In the genomic region with DNA sequence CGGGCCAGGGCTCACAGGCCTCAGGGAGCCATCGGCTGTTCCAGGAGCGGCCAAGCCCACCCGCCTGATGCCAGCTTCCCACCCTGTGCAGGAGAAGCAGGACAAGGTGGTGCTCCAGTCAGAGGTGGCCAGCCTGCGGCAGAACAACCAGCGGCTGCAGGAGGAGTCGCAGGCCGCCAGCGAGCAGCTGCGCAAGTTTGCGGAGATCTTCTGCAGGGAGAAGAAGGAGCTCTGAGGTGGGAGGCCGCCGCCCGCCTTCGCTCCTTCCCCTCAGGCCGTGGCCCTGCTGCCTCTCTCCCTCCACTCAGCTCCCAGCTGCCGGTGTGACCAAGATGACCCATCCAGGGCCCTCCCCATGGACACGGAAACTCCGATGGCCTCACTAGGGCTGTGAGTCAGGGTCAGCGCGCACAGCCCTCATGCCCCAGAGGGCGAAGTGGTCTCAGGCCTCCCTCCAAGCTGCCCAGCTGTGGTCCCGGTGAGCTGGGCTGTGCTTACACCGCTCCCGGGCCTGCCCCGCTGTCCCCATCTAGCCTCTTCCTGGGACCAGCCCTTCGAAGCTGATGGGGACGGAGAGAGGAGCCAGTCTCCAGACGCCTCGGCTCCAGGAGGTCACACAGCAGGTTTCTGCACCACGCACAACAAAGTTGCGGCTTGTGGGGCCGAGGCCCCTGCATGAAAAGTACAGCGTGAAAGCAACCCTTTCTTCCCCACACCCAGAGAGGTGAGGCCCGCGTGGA, we compare ENCODE assay signal across 20 cellular contexts. TPM values are rescaled to one million over a fixed set of nuclear protein-coding genes. Genes with fewer than 3 reads are reported as not detected.
A peak's percentile ranks its signal among the peaks of the same experiment; 100 is the strongest.
DNase-seq lines count a peak whose midpoint lies in the region; ATAC-seq and TF ChIP-seq lines count a peak whose summit lies in the region.
"Had no signal": no experiment of that assay in that cellular context is flagged by ENCODE, and none has a peak within 500 bp of the region (broad histone marks: within the 10 kb centered on the region; RNA-seq: fewer than 3 reads in every experiment).

No MANE protein-coding gene starts in this region.

- H3K14ac ChIP-seq in neuronal stem cell (ENCODE audit: low read length): no peak overlapping the region

- H3K4ac ChIP-seq in neuronal stem cell (ENCODE audit: low read length): peak overlapping the region; percentile 12

- H2BK5ac ChIP-seq in neuronal stem cell (ENCODE audit: low read length): peak overlapping the region; percentile 68

- H3K27ac ChIP-seq in GM23338 (ENCODE audit: low read depth): no peak overlapping the region; the same call in 1 of the 2 replicates
- peak overlapping the region; percentile 32 for H3K27ac ChIP-seq in neuronal stem cell (replicated peaks; ENCODE audit: low read length)
- H3K27ac ChIP-seq: A549; BLaER1 treated with 17β-estradiol and CSF1 and Interleukin-3, amounts not matched to agents 10 nM and 100 nM; KMS-11; SK-N-MC had no signal

- H3K4me1 ChIP-seq in GM23338 (ENCODE audit: insufficient read depth) (peaks cover 14% of the 10 kb centered on the region), NT2/D1 (ENCODE audit: insufficient read depth, insufficient read length) (peaks cover 11% of the 10 kb centered on the region), neuronal stem cell (ENCODE audit: control insufficient read depth in 2 of 2, insufficient read depth in 1 of 2, low read depth in 1 of 2, low read length in 2 of 2) (peaks cover 22 to 29% of the 10 kb centered on the region in 2 donors)

- TF ChIP-seq CTCF in GM23338 (conservative IDR thresholded peaks at IDR 0.05; ENCODE audit: low read depth in 2 of 2): no peak

- no peak overlapping the region for H2BK12ac ChIP-seq in neuronal stem cell (ENCODE audit: low read length)

- no peaks in the 10 kb centered on the region for H3K79me1 ChIP-seq in neuronal stem cell (ENCODE audit: low read depth, low read length)

- no peaks in the 10 kb centered on the region for H4K20me1 ChIP-seq in GM23338 (replicated peaks; ENCODE audit: insufficient read depth)

- H2AK5ac ChIP-seq in neuronal stem cell (ENCODE audit: low read depth, low read length): peak overlapping the region; percentile 92

- peaks cover 38% of the 10 kb centered on the region for H3K4me1 Mint-ChIP-seq in GM23338

- ATAC-seq in GM23338 (no peak), HG03457 (IDR thresholded peaks at IDR 0.05; ENCODE audit: unreplicated experiment) (no peak)
- ATAC-seq: CD8-positive, alpha-beta T cell; HepG2; T-cell had no signal

- H3K4me3 ChIP-seq in GM23338 (no peak overlapping the region), NT2/D1 (ENCODE audit: insufficient read length, low read depth) (no peak overlapping the region), neuronal stem cell (ENCODE audit: low read length in 2 of 2) (no peak overlapping the region)
- H3K4me3 ChIP-seq: A549; BLaER1 treated with 17β-estradiol and CSF1 and Interleukin-3, amounts not matched to agents 10 nM and 100 nM; SK-N-MC had no signal

- no peak overlapping the region for H3K4me3 Mint-ChIP-seq in GM23338
- H3K4me3 Mint-ChIP-seq: CD8-positive, alpha-beta T cell; T-cell had no signal

- H4K8ac ChIP-seq in neuronal stem cell (ENCODE audit: low read depth, low read length): no peak overlapping the region

- H3K9ac ChIP-seq in NT2/D1 (ENCODE audit: insufficient read length, low read depth) (peak overlapping the region; percentile 64), neuronal stem cell (ENCODE audit: low read depth, low read length, poor library complexity) (peak overlapping the region; percentile 66)
- H3K9ac ChIP-seq: BLaER1 treated with 17β-estradiol and CSF1 and Interleukin-3, amounts not matched to agents 10 nM and 100 nM; KMS-11 had no signal

- H3K36me3 ChIP-seq in GM23338 (ENCODE audit: insufficient read depth) (no peaks in the 10 kb centered on the region), NT2/D1 (ENCODE audit: insufficient read depth, insufficient read length, low read length) (peaks cover 6% of the 10 kb centered on the region), neuronal stem cell (replicated peaks in 1 of 2; ENCODE audit: control insufficient read depth in 2 of 2, insufficient read depth in 2 of 2, low read length in 2 of 2) (peaks cover 2 to 27% of the 10 kb centered on the region in 2 donors)

- H2BK15ac ChIP-seq in neuronal stem cell (ENCODE audit: low read length): peak overlapping the region; percentile 82

- no peak for DNase-seq in GM23338 (ENCODE audit: low spot score)
- DNase-seq in NT2/D1 (ENCODE audit: low read depth, low spot score): no peak
- peak; percentile 59 for DNase-seq in islet precursor cell
- DNase-seq in neuronal stem cell (ENCODE audit: low spot score): no peak
- DNase-seq in AG08395 (ENCODE audit: low spot score): no peak
- DNase-seq in SW 1271 (lab: John Stamatoyannopoulos, UW): no peak
- DNase-seq: CD8-positive, alpha-beta T cell; H7; NCI-H1436; NCI-H1930; NCI-H345; SHP77; T-cell had no signal

- no peaks in the 10 kb centered on the region for H3K79me2 ChIP-seq in GM23338 (replicated peaks; ENCODE audit: insufficient read depth)

- H3K27me3 Mint-ChIP-seq in GM23338 (ENCODE audit: insufficient read depth, low read depth, poor library complexity): peaks cover 19% of the 10 kb centered on the region

- peak overlapping the region; percentile 61 for H4K91ac ChIP-seq in neuronal stem cell (ENCODE audit: low read depth, low read length, poor library complexity)

- H3K18ac ChIP-seq in neuronal stem cell (ENCODE audit: low read length): peak overlapping the region; percentile 84

- peaks cover 21% of the 10 kb centered on the region for H3F3A ChIP-seq in GM23338 (replicated peaks; ENCODE audit: low read depth)

- no CpG with 5 or more reads among the region's 36 CpGs for WGBS in neuronal stem cell (ENCODE audit: extremely low coverage in 2 of 2, insufficient read length in 2 of 2, insufficient replicate concordance in 1 of 2), 2 donors

- peak overlapping the region; percentile 72; the same call in 1 of the 2 replicates for H3K27ac Mint-ChIP-seq in GM23338
- H3K27ac Mint-ChIP-seq: CD8-positive, alpha-beta T cell; T-cell had no signal

- no peaks in the 10 kb centered on the region for H3K9me2 ChIP-seq in GM23338 (ENCODE audit: insufficient read depth)

- H3K23ac ChIP-seq in neuronal stem cell (ENCODE audit: low read depth, low read length, poor library complexity): peak overlapping the region; percentile 83

- no peak overlapping the region for H2AFZ ChIP-seq in GM23338
- H2AFZ ChIP-seq in neuronal stem cell (ENCODE audit: low read length): no peak overlapping the region

- H3K9me3 ChIP-seq in NT2/D1 (ENCODE audit: insufficient read depth, low read length): no peaks in the 10 kb centered on the region
- no peaks in the 10 kb centered on the region for H3K9me3 ChIP-seq in neuronal stem cell (replicated peaks in 1 of 2; ENCODE audit: control insufficient read depth in 2 of 2, insufficient read depth in 1 of 2, low read depth in 1 of 2, low read length in 2 of 2)
- H3K9me3 ChIP-seq: A549; BLaER1 treated with 17β-estradiol and CSF1 and Interleukin-3, amounts not matched to agents 10 nM and 100 nM had no signal

- H3K9me3 Mint-ChIP-seq in GM23338: no peaks in the 10 kb centered on the region
- H3K9me3 Mint-ChIP-seq: CD8-positive, alpha-beta T cell; T-cell had no signal

- H2BK120ac ChIP-seq in neuronal stem cell (ENCODE audit: low read depth, low read length): no peak overlapping the region

- H3K27me3 ChIP-seq in GM23338 (ENCODE audit: insufficient read depth) (no peaks in the 10 kb centered on the region), NT2/D1 (ENCODE audit: insufficient read depth, insufficient read length) (peaks cover 17% of the 10 kb centered on the region), neuronal stem cell (ENCODE audit: control insufficient read depth in 3 of 3, insufficient read depth in 3 of 3, low read depth in 1 of 3, low read length in 3 of 3) (no peaks in the 10 kb centered on the region)

- H3K4me2 ChIP-seq in GM23338 (no peak overlapping the region), neuronal stem cell (ENCODE audit: insufficient read depth, low read length, poor library complexity, severe bottlenecking) (no peak overlapping the region)
- H3K4me2 ChIP-seq: A549; BLaER1 treated with 17β-estradiol and CSF1 and Interleukin-3, amounts not matched to agents 10 nM and 100 nM; KMS-11 had no signal

- peaks cover 7% of the 10 kb centered on the region; the same call in 2 of the 3 replicates for H3K36me3 Mint-ChIP-seq in GM23338 (ENCODE audit: low read depth)

TF ChIP-seq in GM23338, 12 proteins besides CTCF, POLR2A, EP300 and RAD21 (continues in another document):
- no peak for TF ChIP-seq NANOG (IDR thresholded peaks at IDR 0.05; ENCODE audit: borderline replicate concordance)
- TF ChIP-seq POLR2AphosphoS5 (IDR thresholded peaks at IDR 0.05; ENCODE audit: low read depth): no peak
- TF ChIP-seq, protein P1, sequence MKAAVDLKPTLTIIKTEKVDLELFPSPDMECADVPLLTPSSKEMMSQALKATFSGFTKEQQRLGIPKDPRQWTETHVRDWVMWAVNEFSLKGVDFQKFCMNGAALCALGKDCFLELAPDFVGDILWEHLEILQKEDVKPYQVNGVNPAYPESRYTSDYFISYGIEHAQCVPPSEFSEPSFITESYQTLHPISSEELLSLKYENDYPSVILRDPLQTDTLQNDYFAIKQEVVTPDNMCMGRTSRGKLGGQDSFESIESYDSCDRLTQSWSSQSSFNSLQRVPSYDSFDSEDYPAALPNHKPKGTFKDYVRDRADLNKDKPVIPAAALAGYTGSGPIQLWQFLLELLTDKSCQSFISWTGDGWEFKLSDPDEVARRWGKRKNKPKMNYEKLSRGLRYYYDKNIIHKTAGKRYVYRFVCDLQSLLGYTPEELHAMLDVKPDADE (IDR thresholded peaks at IDR 0.05): no peak
- TF ChIP-seq JUNB (IDR thresholded peaks at IDR 0.05; ENCODE audit: unreplicated experiment): no peak

RNA-seq across cellular contexts. Expression of a gene that starts 17.8 kb away (rescaled TPM):
- total RNA-seq in GM23338 (2014; rRNA removed; shearing (Covaris generic)): 8.3 and 11.7 TPM in 2 replicates
- 7.9 and 8.3 TPM in 2 replicates for polyA plus RNA-seq in GM23338 (2016; fragmentation: Nextera tagmentation; extraction: Ambion mirVana)
- 8.0 TPM for polyA plus RNA-seq in neuronal stem cell (2013, experiment 1 of 2)
- 7.2 TPM for polyA plus RNA-seq in neuronal stem cell (2013, experiment 2 of 2)
- total RNA-seq: CD8-positive, alpha-beta T cell; T-cell had no signal

RNA-seq across cellular contexts. Expression of a gene that starts 50.0 kb away (rescaled TPM):
- 9.4 and 14.5 TPM in 2 replicates for total RNA-seq in GM23338 (2014; rRNA removed; shearing (Covaris generic))
- polyA plus RNA-seq in GM23338 (2016; fragmentation: Nextera tagmentation; extraction: Ambion mirVana): 76.2 and 77.5 TPM in 2 replicates
- polyA plus RNA-seq in neuronal stem cell (2013, experiment 1 of 2): 8.9 TPM
- polyA plus RNA-seq in neuronal stem cell (2013, experiment 2 of 2): 8.3 TPM
- total RNA-seq: CD8-positive, alpha-beta T cell; HepG2; M059J had no signal
- polyA plus RNA-seq: HepG2 had no signal

RNA-seq across cellular contexts. Expression of a gene that starts 58.2 kb away (rescaled TPM):
- 382 and 468 TPM in 2 replicates for total RNA-seq in GM23338 (2014; rRNA removed; shearing (Covaris generic))
- 298 and 319 TPM in 2 replicates for polyA plus RNA-seq in GM23338 (2016; fragmentation: Nextera tagmentation; extraction: Ambion mirVana)
- 42.1 TPM for polyA plus RNA-seq in neuronal stem cell (2013, experiment 1 of 2)
- polyA plus RNA-seq in neuronal stem cell (2013, experiment 2 of 2): 42.3 TPM
